2 cellular contexts compared by ENCODE assay signal in genomic region chr17:81607431-81607830, GRCh38.
TF ChIP-seq lines count a peak whose summit lies in the region.

No MANE protein-coding gene starts in this region.

TF ChIP-seq in SK-N-SH treated with all-trans-retinoic acid at 6 μM for 48 hours, 23 proteins besides CTCF, POLR2A, EP300 and RAD21:
- no peak for TF ChIP-seq BACH2 (CRISPR knock-in tag; IDR thresholded peaks at IDR 0.05; ENCODE audit: borderline replicate concordance)
- TF ChIP-seq GLIS3 (CRISPR knock-in tag; IDR thresholded peaks at IDR 0.05): no peak
- no peak for TF ChIP-seq TSHZ2 (CRISPR knock-in tag; IDR thresholded peaks at IDR 0.05)
- TF ChIP-seq ARNTL (CRISPR knock-in tag; IDR thresholded peaks at IDR 0.05; ENCODE audit: borderline replicate concordance, low read depth): no peak
- TF ChIP-seq ZFP30 (CRISPR knock-in tag; IDR thresholded peaks at IDR 0.05): no peak
- TF ChIP-seq TCF4 (CRISPR knock-in tag; IDR thresholded peaks at IDR 0.05; ENCODE audit: borderline replicate concordance): no peak
TF ChIP-seq in SK-N-SH treated with all-trans-retinoic acid at 6 μM for 48 hours: peak in this region for 0.

TF ChIP-seq in SK-N-SH, 30 proteins besides CTCF, POLR2A, EP300 and RAD21:
- no peak for TF ChIP-seq CHD2 (IDR thresholded peaks at IDR 0.05; ENCODE audit: low read length, partially characterized antibody)
- TF ChIP-seq SMC3 (IDR thresholded peaks at IDR 0.05; ENCODE audit: low read depth, low read length): no peak
- no peak for TF ChIP-seq RXRA (IDR thresholded peaks at IDR 0.05; ENCODE audit: borderline replicate concordance, low read depth)
- TF ChIP-seq NRF1 (IDR thresholded peaks at IDR 0.05; ENCODE audit: low read depth, low read length): no peak
